9 cellular contexts compared by ENCODE assay signal in the genomic region with DNA sequence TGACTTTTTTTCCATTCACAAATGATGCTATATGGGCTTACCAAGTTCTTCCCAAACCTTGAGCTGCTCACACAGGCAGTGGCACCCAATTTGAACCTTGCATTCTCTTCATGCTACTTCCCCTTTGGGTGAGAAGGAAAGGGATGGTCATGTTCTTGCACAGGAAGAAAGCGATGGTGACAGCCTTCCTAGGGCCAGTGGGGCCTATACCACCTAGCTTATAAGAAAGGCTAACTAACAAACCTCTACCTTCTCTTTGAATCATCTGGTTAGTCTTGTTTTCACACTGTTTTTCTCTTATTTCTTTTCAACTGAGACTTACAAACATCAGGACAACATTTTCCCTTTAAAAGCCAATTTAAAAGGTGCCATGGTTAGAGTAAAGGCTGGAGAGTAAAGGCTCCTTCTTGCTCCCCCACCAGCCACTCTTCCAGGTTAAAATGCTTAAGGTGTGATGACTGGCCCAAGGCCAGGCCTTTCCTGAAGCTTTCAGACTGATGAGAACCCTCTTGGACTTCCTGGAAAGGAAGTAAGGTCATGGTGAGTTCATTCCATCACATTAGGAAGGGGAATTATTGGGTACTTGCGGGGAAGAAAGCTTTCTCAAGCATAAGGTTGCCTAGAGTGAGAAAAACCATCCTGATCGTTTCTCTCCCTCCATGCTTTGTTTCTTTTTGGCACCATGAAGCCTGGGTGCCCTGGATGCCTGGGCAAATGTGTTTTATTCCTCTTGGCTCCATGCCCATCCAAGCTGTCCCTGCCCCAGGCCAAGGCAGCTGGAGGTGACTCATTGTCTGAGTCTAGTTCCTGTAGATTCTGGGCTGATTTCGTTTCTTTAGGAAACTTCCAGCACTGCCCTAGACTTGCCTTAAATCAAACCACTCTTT. TPM values are rescaled to one million over a fixed set of nuclear protein-coding genes. Genes with fewer than 3 reads are reported as not detected.
DNase-seq lines count a peak whose midpoint lies in the region; ATAC-seq, FAIRE-seq and TF ChIP-seq lines count a peak whose summit lies in the region.
"Had no signal": no experiment of that assay in that cellular context is flagged by ENCODE, and none has a peak within 500 bp of the region (broad histone marks: within the 10 kb centered on the region; RNA-seq: fewer than 3 reads in every experiment).

No MANE protein-coding gene starts in this region.

- TF ChIP-seq EP300 in ovary (IDR thresholded peaks at IDR 0.05) = no peak

- ATAC-seq in psoas muscle (peak; percentile 42 to 61 (median 58)), HG02938 (IDR thresholded peaks at IDR 0.05; ENCODE audit: unreplicated experiment) (no peak), GM21447 (IDR thresholded peaks at IDR 0.05; ENCODE audit: unreplicated experiment) (no peak), GM18868 (IDR thresholded peaks at IDR 0.05; ENCODE audit: unreplicated experiment) (no peak)

- DNase-seq in EL = peak; percentile 85
- peak; percentile 79 for DNase-seq in RCC 7860 (ENCODE audit: low spot score)
- DNase-seq in fibroblast of the aortic adventitia (ENCODE audit: low read depth) = peak; percentile 85
- DNase-seq in psoas muscle = peak in 1 of 2 donors; percentile 45
- DNase-seq in ovary = no peak

- no peaks in the 10 kb centered on the region for H3K36me3 ChIP-seq in psoas muscle (ENCODE audit: insufficient read depth in 1 of 2, low read depth in 1 of 2)
- no peaks in the 10 kb centered on the region for H3K36me3 ChIP-seq in ovary
- H3K36me3 ChIP-seq: neutrophil had no signal

- peak; percentile 91 for FAIRE-seq in RCC 7860 (lab: Jason Lieb, UNC)

- no peak overlapping the region for H3K4me3 ChIP-seq in fibroblast of the aortic adventitia (ENCODE audit: low read depth, low read length)
- no peak overlapping the region for H3K4me3 ChIP-seq in psoas muscle
- no peak overlapping the region for H3K4me3 ChIP-seq in ovary

- TF ChIP-seq POLR2A in ovary (IDR thresholded peaks at IDR 0.05) = no peak

- no peak for TF ChIP-seq CTCF in fibroblast of the aortic adventitia (IDR thresholded peaks at IDR 0.05; ENCODE audit: insufficient read depth, low read length)
- no peak for TF ChIP-seq CTCF in psoas muscle (IDR thresholded peaks at IDR 0.05)
- no peak for TF ChIP-seq CTCF in ovary (IDR thresholded peaks at IDR 0.05)

- intact Hi-C loops in psoas muscle (cut with DNase I) = no loop called here
- intact Hi-C loops in ovary (cut with DNase I) = no loop called here

- no peaks in the 10 kb centered on the region for H3K9me3 ChIP-seq in psoas muscle
- H3K9me3 ChIP-seq in ovary = no peaks in the 10 kb centered on the region
- H3K9me3 ChIP-seq: neutrophil had no signal

- H3K27me3 ChIP-seq in psoas muscle (ENCODE audit: insufficient read depth in 3 of 3, low read length in 2 of 3) (no peaks in the 10 kb centered on the region), ovary (no peaks in the 10 kb centered on the region)

- peaks cover 74% of the 10 kb centered on the region for H3K4me1 ChIP-seq in psoas muscle
- H3K4me1 ChIP-seq in ovary (ENCODE audit: insufficient read depth) = peaks cover 10% of the 10 kb centered on the region

- WGBS in psoas muscle, 3 donors = 28 to 40% (median 34%) methylated on average over 4 of the region's 4 CpGs
- 72 to 84% (median 78%) methylated on average over 4 of the region's 4 CpGs for WGBS in ovary, 3 donors

- H3K27ac ChIP-seq in psoas muscle (peak overlapping the region; percentile 81), ovary (no peak overlapping the region)
- H3K27ac ChIP-seq: neutrophil had no signal

RNA-seq across cellular contexts. Expression of a gene that starts 41.4 kb away (rescaled TPM):
- total RNA-seq in fibroblast of the aortic adventitia (ENCODE audit: low replicate concordance) (under 0.01 TPM in 1 of 2 replicates, not detected in the other), psoas muscle (10 to 100 TPM in 2 of 4 donors, 1 to 10 TPM in 2; 4.6 to 24.3 (median 10.0) TPM), ovary (1 to 10 TPM in 1 of 7 donors, under 1 TPM in 3, not detected in 3; 0.17 to 3.6 (median 0.36) TPM)
- polyA plus RNA-seq in psoas muscle (1 to 10 TPM; 2.1 to 4.8 (median 3.0) TPM), ovary (not detected)

Comparison
In these comparisons a context has a peak if more than half of its experiments do, and no peak if none do; other contexts are left out.
1. DNase-seq: peak in EL (single experiment), RCC 7860 (single experiment) and fibroblast of the aortic adventitia (single experiment); none in ovary (0 of 5).
2. ATAC-seq: peak in psoas muscle (4 of 4); none in HG02938 (single experiment), GM21447 (single experiment) and GM18868 (single experiment).